1 cellular context compared by ENCODE assay signal in genomic region chr19:29876414-29876813, GRCh38.
TF ChIP-seq lines count a peak whose summit lies in the region.

No MANE protein-coding gene starts in this region.

TF ChIP-seq in SK-N-SH treated with all-trans-retinoic acid at 6 μM for 48 hours, 23 proteins besides CTCF, POLR2A, EP300 and RAD21 (continued from another document):
- TF ChIP-seq CREB5 (CRISPR knock-in tag; IDR thresholded peaks at IDR 0.05; ENCODE audit: low read depth) (no peak), OSR1 (CRISPR knock-in tag; IDR thresholded peaks at IDR 0.05) (no peak), CSRNP3 (CRISPR knock-in tag; IDR thresholded peaks at IDR 0.05) (no peak), RARB (CRISPR knock-in tag; IDR thresholded peaks at IDR 0.05) (no peak), ZNF70 (CRISPR knock-in tag; IDR thresholded peaks at IDR 0.05) (no peak), ISL1 (CRISPR knock-in tag; IDR thresholded peaks at IDR 0.05) (no peak), BACH2 (CRISPR knock-in tag; IDR thresholded peaks at IDR 0.05; ENCODE audit: borderline replicate concordance) (no peak), ZNF8 (CRISPR knock-in tag; IDR thresholded peaks at IDR 0.05) (no peak), TCF4 (CRISPR knock-in tag; IDR thresholded peaks at IDR 0.05; ENCODE audit: borderline replicate concordance) (no peak), PPARA (CRISPR knock-in tag; IDR thresholded peaks at IDR 0.05; ENCODE audit: borderline replicate concordance) (no peak), SNAI2 (CRISPR knock-in tag; IDR thresholded peaks at IDR 0.05) (no peak), ZFP30 (CRISPR knock-in tag; IDR thresholded peaks at IDR 0.05) (no peak), CSDC2 (CRISPR knock-in tag; IDR thresholded peaks at IDR 0.05) (no peak), ESRRG (CRISPR knock-in tag; IDR thresholded peaks at IDR 0.05) (no peak)
